ENCODE assay signal across 12 cellular contexts in the genomic region with DNA sequence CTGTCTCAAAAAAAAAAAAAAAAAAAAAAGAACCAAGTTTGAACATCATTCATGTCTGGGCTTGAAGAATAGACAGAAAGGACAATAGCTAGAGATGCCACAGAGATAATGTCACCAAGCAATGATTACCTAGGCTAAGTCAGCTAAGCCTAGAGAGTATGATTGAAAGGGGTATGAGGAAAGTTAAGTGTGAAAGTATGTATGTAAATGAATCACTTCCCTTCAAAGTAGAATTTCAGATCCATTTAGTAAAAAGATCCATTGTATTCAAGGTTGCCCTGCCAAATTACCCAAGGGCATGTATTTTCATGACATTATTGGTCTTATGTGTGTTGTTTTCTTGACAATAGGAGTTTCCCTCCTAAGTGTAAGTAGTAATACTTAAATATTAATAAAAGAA. TPM values are rescaled to one million over a fixed set of nuclear protein-coding genes. Genes with fewer than 3 reads are reported as not detected.
DNase-seq lines count a peak whose midpoint lies in the region; ATAC-seq lines count a peak whose summit lies in the region.
"Had no signal": no experiment of that assay in that cellular context is flagged by ENCODE, and none has a peak within 500 bp of the region (broad histone marks: within the 10 kb centered on the region; RNA-seq: fewer than 3 reads in every experiment).

No MANE protein-coding gene starts in this region.

- no peaks in the 10 kb centered on the region for H3K27me3 Mint-ChIP-seq in activated CD8-positive, alpha-beta memory T cell treated with anti-CD3 and anti-CD28 coated beads, Interleukin-2, amount 10 ng/mL, durations not matched to agents 7 days and 5 days
- H3K27me3 Mint-ChIP-seq in activated T-cell treated with anti-CD3 and anti-CD28 coated beads, Interleukin-2, amount 50 U/mL, for 4 hours (ENCODE audit: low read depth) = no peaks in the 10 kb centered on the region

- CTCF ChIA-PET in activated CD8-positive, alpha-beta memory T cell treated with anti-CD3 and anti-CD28 coated beads, Interleukin-2, amount 10 ng/mL, durations not matched to agents 7 days and 5 days (lab: Charles Lee) = interaction anchor here (0.6 to 1.1 kb wide), 3 partner anchors 29 to 257 kb away, joined by 3 to 4 read pairs (median 3); no protein-coding TSS in a partner anchor

- no peak overlapping the region for H3K27ac Mint-ChIP-seq in activated CD8-positive, alpha-beta memory T cell treated with anti-CD3 and anti-CD28 coated beads, Interleukin-2, amount 10 ng/mL, durations not matched to agents 7 days and 5 days

- DNase-seq in HT1080 (ENCODE audit: low read depth) (peak; percentile 71), glomerular visceral epithelial cell (ENCODE audit: extremely low spot score) (peak; percentile 63), cerebellar cortex (ENCODE audit: low spot score) (no peak)
- no peak for DNase-seq in activated CD8-positive, alpha-beta memory T cell treated with anti-CD3 and anti-CD28 coated beads, Interleukin-2, amount 10 ng/mL, durations not matched to agents 7 days and 5 days
- no peak for DNase-seq in activated T-cell treated with anti-CD3 and anti-CD28 coated beads, Interleukin-2, amount 50 U/mL, for 4 hours
- DNase-seq: HCEC 1CT, NCI-H187 treated with DMSO at 0.1 percent for 48 hours, NCI-H82, SIG-M5 had no signal

- ATAC-seq in GM18517 (IDR thresholded peaks at IDR 0.05; ENCODE audit: unreplicated experiment) (peak; percentile 71), GM21619 (IDR thresholded peaks at IDR 0.05; ENCODE audit: unreplicated experiment) (peak; percentile 82), HG02970 (IDR thresholded peaks at IDR 0.05; ENCODE audit: low FRiP score, unreplicated experiment) (no peak)
- no peak for ATAC-seq in activated CD8-positive, alpha-beta memory T cell treated with anti-CD3 and anti-CD28 coated beads, Interleukin-2, amount 10 ng/mL, durations not matched to agents 7 days and 5 days
- no peak for ATAC-seq in activated T-cell treated with anti-CD3 and anti-CD28 coated beads, Interleukin-2, amount 50 U/mL, for 4 hours

- no peaks in the 10 kb centered on the region for H3K9me3 Mint-ChIP-seq in activated CD8-positive, alpha-beta memory T cell treated with anti-CD3 and anti-CD28 coated beads, Interleukin-2, amount 10 ng/mL, durations not matched to agents 7 days and 5 days (ENCODE audit: low read depth)
- no peaks in the 10 kb centered on the region for H3K9me3 Mint-ChIP-seq in activated T-cell treated with anti-CD3 and anti-CD28 coated beads, Interleukin-2, amount 50 U/mL, for 4 hours

- peaks cover 1% of the 10 kb centered on the region for H3K4me1 Mint-ChIP-seq in activated CD8-positive, alpha-beta memory T cell treated with anti-CD3 and anti-CD28 coated beads, Interleukin-2, amount 10 ng/mL, durations not matched to agents 7 days and 5 days
- H3K4me1 Mint-ChIP-seq in activated T-cell treated with anti-CD3 and anti-CD28 coated beads, Interleukin-2, amount 50 U/mL, for 4 hours (ENCODE audit: low read depth) = peaks cover 3% of the 10 kb centered on the region

- no peaks in the 10 kb centered on the region for H3K36me3 Mint-ChIP-seq in activated CD8-positive, alpha-beta memory T cell treated with anti-CD3 and anti-CD28 coated beads, Interleukin-2, amount 10 ng/mL, durations not matched to agents 7 days and 5 days
- H3K36me3 Mint-ChIP-seq in activated T-cell treated with anti-CD3 and anti-CD28 coated beads, Interleukin-2, amount 50 U/mL, for 4 hours (ENCODE audit: insufficient read depth) = no peaks in the 10 kb centered on the region

- no peak overlapping the region for H3K4me3 Mint-ChIP-seq in activated CD8-positive, alpha-beta memory T cell treated with anti-CD3 and anti-CD28 coated beads, Interleukin-2, amount 10 ng/mL, durations not matched to agents 7 days and 5 days
- no peak overlapping the region for H3K4me3 Mint-ChIP-seq in activated T-cell treated with anti-CD3 and anti-CD28 coated beads, Interleukin-2, amount 50 U/mL, for 4 hours

RNA-seq across cellular contexts. Expression of gene SLC39A10, which starts 34.1 kb away (rescaled TPM):
- 19.3 and 23.0 TPM in 2 replicates for total RNA-seq in HT1080 (2014; rRNA removed; shearing (Covaris generic))
- polyA plus RNA-seq in HT1080 (2015; cell fraction: cytosol; rRNA removed) = 20.4 and 24.9 TPM in 2 replicates
- polyA plus RNA-seq in HT1080 (2015; cell fraction: nucleus; rRNA removed) = 70.2 and 81.8 TPM in 2 replicates
- 10 to 100 TPM; 29.4 to 40.3 TPM for total RNA-seq in activated CD8-positive, alpha-beta memory T cell treated with anti-CD3 and anti-CD28 coated beads, Interleukin-2, amount 10 ng/mL, durations not matched to agents 7 days and 5 days
- 10 to 100 TPM; 17.1 to 21.2 (median 17.8) TPM for total RNA-seq in activated T-cell treated with anti-CD3 and anti-CD28 coated beads, Interleukin-2, amount 50 U/mL, for 4 hours

Comparison
In these comparisons a context has a peak if more than half of its experiments do, and no peak if none do; other contexts are left out.
1. ATAC-seq: peak in GM18517 (single experiment) and GM21619 (single experiment); none in activated CD8-positive, alpha-beta memory T cell treated with anti-CD3 and anti-CD28 coated beads, Interleukin-2, amount 10 ng/mL, durations not matched to agents 7 days and 5 days (single experiment), HG02970 (single experiment) and activated T-cell treated with anti-CD3 and anti-CD28 coated beads, Interleukin-2, amount 50 U/mL, for 4 hours (0 of 2).
2. DNase-seq: peak in HT1080 (single experiment) and glomerular visceral epithelial cell (single experiment); none in activated CD8-positive, alpha-beta memory T cell treated with anti-CD3 and anti-CD28 coated beads, Interleukin-2, amount 10 ng/mL, durations not matched to agents 7 days and 5 days (single experiment), cerebellar cortex (single experiment) and activated T-cell treated with anti-CD3 and anti-CD28 coated beads, Interleukin-2, amount 50 U/mL, for 4 hours (single experiment).